In genomic region chr10:118669020-118669766, GRCh38 we compare ENCODE assay signal across 8 cellular contexts.
DNase-seq lines count a peak whose midpoint lies in the region; FAIRE-seq and TF ChIP-seq lines count a peak whose summit lies in the region.

No MANE protein-coding gene starts in this region.

- CTCF ChIA-PET in A673 (lab: Charles Lee) = no interaction called here

- TF ChIP-seq CTCF in A673 (conservative IDR thresholded peaks at IDR 0.05; ENCODE audit: low read depth, low read length) = no peak

- no peak for FAIRE-seq in HTR-8/SVneo (lab: Jason Lieb, UNC)

- H3K36me3 ChIP-seq in A673 (ENCODE audit: insufficient read depth, low read length, poor library complexity, severe bottlenecking) (no peaks in the 10 kb centered on the region), GM23248 (ENCODE audit: low read depth) (no peaks in the 10 kb centered on the region)

- H3K4me3 ChIP-seq in A673 (ENCODE audit: low read depth, low read length, poor library complexity, severe bottlenecking) (no peak overlapping the region), GM23248 (0 out of 2 replicates have a peak overlapping the region, but pooled peaks have one; percentile 12)

- no TSS peak for BruUV-seq in A673 (replicated peaks; lab: Mats Ljungman, UMichigan)

- POLR2A ChIA-PET in A673 (lab: Charles Lee; ENCODE audit: low non-redundant PET) = no interaction called here

- intact Hi-C loops in A673 (cut with micrococcal nuclease; ENCODE audit: unreplicated experiment) = no loop called here

- no peak overlapping the region for H2AFZ ChIP-seq in GM23248

- DNase-seq in A673 (ENCODE audit: low spot score) = peak; percentile 88
- peak; percentile 82 for DNase-seq in GM23248
- peak in 47 of 58 donors; percentile 14 to 88 (median 58) for DNase-seq in anterior cingulate cortex (lab: John Stamatoyannopoulos, UW)
- DNase-seq in HTR-8/SVneo (ENCODE audit: insufficient read length, low spot score) = no peak
- DNase-seq in LoVo (ENCODE audit: low spot score) = no peak
- no peak for DNase-seq in activated T-cell treated with anti-CD3 and anti-CD28 coated beads, Interleukin-2, amount 50 U/mL, for 48 hours
- DNase-seq in stimulated activated CD4-positive, alpha-beta T cell treated with anti-CD3 and anti-CD28 coated beads, Interleukin-4, amount 100 ng/mL, for 24 hours = no peak

- 9% methylated on average over 20 of the region's 20 CpGs for WGBS in GM23248 (ENCODE audit: low coverage in 1 of 2, low lambda C conversion rate in 2 of 2, missing lambda C conversion rate in 2 of 2), 2 experiments

- H3K9ac ChIP-seq in GM23248 = no peak overlapping the region

- no peak overlapping the region for H3K27ac ChIP-seq in A673 (ENCODE audit: low read depth, low read length, poor library complexity, severe bottlenecking)
- no peak overlapping the region for H3K27ac ChIP-seq in GM23248
- H3K27ac ChIP-seq in layer of hippocampus (ENCODE audit: low read depth, low read length) = peak overlapping the region; percentile 77

- no peaks in the 10 kb centered on the region for H3F3A ChIP-seq in GM23248 (ENCODE audit: insufficient read depth)

- no peaks in the 10 kb centered on the region for H4K20me1 ChIP-seq in GM23248 (ENCODE audit: insufficient read depth)

- H3K9me3 ChIP-seq in A673 (ENCODE audit: low read depth, low read length, poor library complexity, severe bottlenecking) (no peaks in the 10 kb centered on the region), GM23248 (ENCODE audit: low read depth) (no peaks in the 10 kb centered on the region)

- peak overlapping the region; percentile 59 for H3K4me2 ChIP-seq in GM23248 (ENCODE audit: unreplicated experiment)

- H3K79me2 ChIP-seq in GM23248 (ENCODE audit: insufficient read depth) = no peaks in the 10 kb centered on the region

- in situ Hi-C loops in GM23248 (cut with MboI) = no loop called here

- H3K9me2 ChIP-seq in GM23248 (ENCODE audit: insufficient read depth) = no peaks in the 10 kb centered on the region

- H3K4me1 ChIP-seq in A673 (ENCODE audit: insufficient read depth, low read length, poor library complexity, severe bottlenecking) = peaks cover 14% of the 10 kb centered on the region
- peaks cover 10% of the 10 kb centered on the region; the same call in 1 of the 2 replicates for H3K4me1 ChIP-seq in GM23248 (ENCODE audit: insufficient read depth)

- H3K27me3 ChIP-seq in A673 (replicated peaks; ENCODE audit: insufficient read depth, low read depth, low read length, poor library complexity) (peaks cover 13% of the 10 kb centered on the region), GM23248 (replicated peaks; ENCODE audit: insufficient read depth) (peaks cover 9% of the 10 kb centered on the region; the same call in 1 of the 2 replicates), layer of hippocampus (ENCODE audit: control insufficient read depth, insufficient read depth, low read length) (no peaks in the 10 kb centered on the region)

Comparison
In these comparisons a context has a peak if more than half of its experiments do, and no peak if none do; other contexts are left out.
1. DNase-seq: peak in A673 (single experiment), GM23248 (single experiment) and anterior cingulate cortex (47 of 58); none in HTR-8/SVneo (single experiment), LoVo (single experiment), activated T-cell treated with anti-CD3 and anti-CD28 coated beads, Interleukin-2, amount 50 U/mL, for 48 hours (0 of 2) and stimulated activated CD4-positive, alpha-beta T cell treated with anti-CD3 and anti-CD28 coated beads, Interleukin-4, amount 100 ng/mL, for 24 hours (single experiment).